8 cellular contexts compared by ENCODE assay signal in genomic region chr12:12356886-12357696, GRCh38. TPM values are rescaled to one million over a fixed set of nuclear protein-coding genes. Genes with fewer than 3 reads are reported as not detected.
DNase-seq lines count a peak whose midpoint lies in the region; ATAC-seq and TF ChIP-seq lines count a peak whose summit lies in the region.

BORCS5 (plus strand) TSS chr12:12357078; CDS start chr12:12357452, 374 bp downstream.

- peak within 1 kb of the TSS; percentile 76 for H3K27ac ChIP-seq in DND-41 (ENCODE audit: low read length)
- peak within 1 kb of the TSS; percentile 93 for H3K27ac ChIP-seq in KMS-11
- peak within 1 kb of the TSS; percentile 92 for H3K27ac ChIP-seq in Panc1 (ENCODE audit: low read length)
- peak within 1 kb of the TSS; percentile 98 to 99 for H3K27ac ChIP-seq in esophagus (ENCODE audit: low read depth in 2 of 2, low read length in 1 of 2)
- peak within 1 kb of the TSS; percentile 85 for H3K27ac ChIP-seq in muscle layer of colon (ENCODE audit: low read depth, low read length)

- POLR2A ChIA-PET in Panc1 (lab: Charles Lee): interaction anchor here (0.6 to 0.8 kb wide), 4 partner anchors 12 to 357 kb away, joined by 3 to 10 read pairs (median 4); no protein-coding TSS in a partner anchor

- H3K9ac ChIP-seq in DND-41 (ENCODE audit: low read depth, low read length) (peak within 1 kb of the TSS; percentile 74), KMS-11 (peak within 1 kb of the TSS; percentile 95), muscle layer of colon (ENCODE audit: low read length) (peak within 1 kb of the TSS; percentile 65)

- TF ChIP-seq CTCF in DND-41 (IDR thresholded peaks at IDR 0.05; ENCODE audit: borderline replicate concordance, extremely low read depth, low read length, poor library complexity, severe bottlenecking) (peak; percentile 43), KMS-11 (conservative IDR thresholded peaks at IDR 0.05; ENCODE audit: low read depth, low read length) (no peak), Panc1 (IDR thresholded peaks at IDR 0.05) (peak; percentile 29; the same call in 1 of the 2 replicates)

- no peaks in the 10 kb centered on the region; the same call in 1 of the 2 replicates for H3K36me3 ChIP-seq in DND-41 (ENCODE audit: insufficient read depth, low read length)
- H3K36me3 ChIP-seq in KMS-11 (ENCODE audit: insufficient read depth): no peaks in the 10 kb centered on the region
- peaks cover 6% of the 10 kb centered on the region; the same call in 1 of the 2 replicates for H3K36me3 ChIP-seq in Panc1 (ENCODE audit: control insufficient read depth, insufficient read depth, low read length)
- H3K36me3 ChIP-seq in esophagus (ENCODE audit: control insufficient read depth in 2 of 2, insufficient read depth in 2 of 2, low read length in 1 of 2): no peaks in the 10 kb centered on the region
- no peaks in the 10 kb centered on the region for H3K36me3 ChIP-seq in muscle layer of colon (ENCODE audit: insufficient read depth, low read length)

- in situ Hi-C loops in Panc1 (cut with HindIII; ENCODE audit: low pct_unique_long_range_greater_than_20kb, low sequenced_read_pairs): no loop called here

- peak; percentile 98 for DNase-seq in DND-41
- DNase-seq in Panc1 (ENCODE audit: low read depth, low spot score): peak; percentile 75
- peak; percentile 99 for DNase-seq in activated T-cell treated with anti-CD3 and anti-CD28 coated beads, Interleukin-2, amount 50 U/mL, for 48 hours
- peak; percentile 96 for DNase-seq in stimulated activated CD8-positive, alpha-beta memory T cell treated with anti-CD3 and anti-CD28 coated beads, Interleukin-7, amount 100 ng/mL, for 24 hours (ENCODE audit: low read depth)

- intact Hi-C loops in Panc1 (cut with micrococcal nuclease; ENCODE audit: unreplicated experiment): no loop called here

- H3K4me2 ChIP-seq in DND-41 (ENCODE audit: insufficient read depth, low read length) (peak within 1 kb of the TSS; percentile 80), KMS-11 (peak within 1 kb of the TSS; percentile 84)

- peak; percentile 90 for ATAC-seq in DND-41 (ENCODE audit: insufficient read depth, low read depth)
- peak; percentile 87 for ATAC-seq in GM21737 (IDR thresholded peaks at IDR 0.05; ENCODE audit: unreplicated experiment)
- peak; percentile 97 for ATAC-seq in Panc1

- H4K20me1 ChIP-seq in DND-41 (ENCODE audit: insufficient read depth, low read length) (no peaks in the 10 kb centered on the region), KMS-11 (ENCODE audit: insufficient read depth) (no peaks in the 10 kb centered on the region)

- H3K9me3 ChIP-seq in DND-41 (ENCODE audit: insufficient read depth, low read length, severe bottlenecking) (no peaks in the 10 kb centered on the region), Panc1 (ENCODE audit: control insufficient read depth, insufficient read depth, low read depth, low read length) (no peaks in the 10 kb centered on the region), esophagus (ENCODE audit: control insufficient read depth in 2 of 2, insufficient read depth in 1 of 2, low read depth in 1 of 2, low read length in 1 of 2) (no peaks in the 10 kb centered on the region), muscle layer of colon (ENCODE audit: low read length) (no peaks in the 10 kb centered on the region)

- peak within 1 kb of the TSS; percentile 41 to 67 for H3K4me3 ChIP-seq in DND-41 (ENCODE audit: low read depth in 1 of 2, low read length in 2 of 2)
- peak within 1 kb of the TSS; percentile 68 for H3K4me3 ChIP-seq in KMS-11 (IDR thresholded peaks at IDR 0.05; ENCODE audit: insufficient read depth, low read depth, low read length)
- H3K4me3 ChIP-seq in Panc1 (ENCODE audit: low read depth in 2 of 2, low read length in 2 of 2): peak within 1 kb of the TSS; percentile 74 to 78
- H3K4me3 ChIP-seq in esophagus (ENCODE audit: low read depth in 1 of 2, low read length in 2 of 2): peak within 1 kb of the TSS; percentile 78 to 85
- peak within 1 kb of the TSS; percentile 72 to 89 for H3K4me3 ChIP-seq in muscle layer of colon (ENCODE audit: low read depth in 1 of 2, low read length in 2 of 2)

- no TSS peak for BruUV-seq in Panc1 (replicated peaks; lab: Mats Ljungman, UMichigan)

- CTCF ChIA-PET in Panc1 (lab: Charles Lee): interaction anchor here (0.6 to 0.7 kb wide), 2 partner anchors 50 to 275 kb away, joined by 3 read pairs; no protein-coding TSS in a partner anchor

- H2AFZ ChIP-seq in DND-41 (ENCODE audit: low read depth, low read length): peak within 1 kb of the TSS; percentile 90
- peak within 1 kb of the TSS; percentile 72 for H2AFZ ChIP-seq in KMS-11 (ENCODE audit: low read depth)

- H3K4me1 ChIP-seq in DND-41 (ENCODE audit: insufficient read depth, low read length) (peaks cover 26% of the 10 kb centered on the region), KMS-11 (ENCODE audit: low read depth, poor library complexity, severe bottlenecking) (peaks cover 22% of the 10 kb centered on the region), Panc1 (ENCODE audit: control insufficient read depth, insufficient read depth, low read length) (peaks cover 10% of the 10 kb centered on the region; the same call in 1 of the 2 replicates), esophagus (ENCODE audit: control insufficient read depth in 2 of 2, insufficient read depth in 2 of 2, low read length in 1 of 2) (no peaks in the 10 kb centered on the region), muscle layer of colon (ENCODE audit: insufficient read depth, low read length) (peaks cover 11% of the 10 kb centered on the region)

- H3K27me3 ChIP-seq in DND-41 (ENCODE audit: insufficient read depth, low read length, poor library complexity) (no peaks in the 10 kb centered on the region), KMS-11 (ENCODE audit: insufficient read depth, low read depth) (no peaks in the 10 kb centered on the region), Panc1 (ENCODE audit: control insufficient read depth, insufficient read depth, low read length) (no peaks in the 10 kb centered on the region), esophagus (ENCODE audit: control insufficient read depth in 1 of 2, insufficient read depth in 2 of 2, low read length in 2 of 2) (no peaks in the 10 kb centered on the region), muscle layer of colon (ENCODE audit: control insufficient read depth in 1 of 2, insufficient read depth in 2 of 2, low read length in 2 of 2) (no peaks in the 10 kb centered on the region)

- 0% methylated on average over 66 to 70 of the region's 70 CpGs for WGBS in esophagus, 2 donors

- H3K79me2 ChIP-seq in DND-41 (ENCODE audit: insufficient read depth, low read length) (peaks cover 32% of the 10 kb centered on the region), KMS-11 (ENCODE audit: insufficient read depth, low read depth) (peaks cover 37% of the 10 kb centered on the region)

RNA-seq across cellular contexts. Expression of gene BORCS5, which starts in this region (rescaled TPM):
- 7.8 TPM for total RNA-seq in Panc1 (2021; ENCODE audit: unreplicated experiment)
- 8.5 TPM for polyA plus RNA-seq in Panc1 (2012; ENCODE audit: insufficient read length)
- 10 to 100 TPM in 1 of 2 donors, 1 to 10 TPM in 1; 2.6 to 11.1 TPM for polyA plus RNA-seq in esophagus

Comparison
In these comparisons a context has a peak if more than half of its experiments do, and no peak if none do; other contexts are left out.
1. Peak in every context shown above with its lines: DNase-seq, ATAC-seq, H3K4me3 ChIP-seq and H3K27ac ChIP-seq.